In the genomic region with DNA sequence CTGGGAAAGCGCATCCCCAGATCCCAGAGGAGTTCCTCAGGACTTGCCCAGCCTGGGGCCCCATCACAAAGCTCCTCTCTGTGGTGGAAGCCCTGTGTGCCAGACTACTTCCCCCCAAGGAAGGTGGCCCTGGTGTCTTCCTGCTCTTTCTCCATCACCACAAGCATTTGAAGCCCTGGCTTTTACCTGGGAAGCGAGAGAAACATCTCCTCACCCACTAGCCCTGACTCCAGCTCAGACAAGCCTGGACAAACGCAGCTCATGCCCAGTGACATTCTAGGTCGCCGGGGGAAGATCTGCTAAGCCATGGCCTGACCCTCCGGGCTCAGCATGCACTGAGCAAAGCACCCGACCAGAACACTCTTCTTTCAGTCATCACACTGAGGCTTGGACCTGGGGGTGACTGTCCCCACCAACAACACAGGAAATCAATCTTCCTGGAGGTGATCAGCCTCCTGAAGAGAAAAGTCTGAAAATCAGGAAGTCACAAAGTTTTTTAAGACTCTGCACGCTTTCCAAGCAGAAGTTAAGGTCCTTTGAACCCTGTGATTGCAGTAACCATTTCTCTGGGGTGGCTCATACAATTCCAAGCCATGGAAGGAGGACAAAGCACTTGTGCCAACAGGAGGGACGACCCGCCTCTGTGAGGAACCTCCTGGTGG, we compare ENCODE assay signal across 16 cellular contexts. TPM values are rescaled to one million over a fixed set of nuclear protein-coding genes. Genes with fewer than 3 reads are reported as not detected.
A peak's percentile ranks its signal among the peaks of the same experiment; 100 is the strongest.
DNase-seq lines count a peak whose midpoint lies in the region; ATAC-seq and TF ChIP-seq lines count a peak whose summit lies in the region.
"Had no signal": no experiment of that assay in that cellular context is flagged by ENCODE, and none has a peak within 500 bp of the region (broad histone marks: within the 10 kb centered on the region; RNA-seq: fewer than 3 reads in every experiment).

No MANE protein-coding gene starts in this region.

- peak overlapping the region; percentile 78 for H3K27ac ChIP-seq in RWPE1
- peak overlapping the region; percentile 57 for H3K27ac ChIP-seq in endodermal cell (ENCODE audit: low read depth, low read length)
- H3K27ac ChIP-seq: C4-2B, tibial nerve had no signal

- intact Hi-C loops in sciatic nerve (cut with DNase I) = no loop called here

- H3K36me3 Mint-ChIP-seq in activated CD4-positive, alpha-beta T cell treated with anti-CD3 and anti-CD28 coated beads, Interleukin-2, amount 10 ng/mL, durations not matched to agents 7 days and 5 days (ENCODE audit: low read depth) = peaks cover 6% of the 10 kb centered on the region
- H3K36me3 Mint-ChIP-seq in endodermal cell (ENCODE audit: low read depth) = peaks cover 23% of the 10 kb centered on the region

- CTCF ChIA-PET in activated CD4-positive, alpha-beta T cell treated with anti-CD3 and anti-CD28 coated beads, Interleukin-2, amount 10 ng/mL, durations not matched to agents 7 days and 5 days (lab: Charles Lee) = interaction anchor here (2.4 kb wide), 1 partner anchor 10 kb away, joined by 10 read pairs; no protein-coding TSS in a partner anchor
- CTCF ChIA-PET in RWPE1 (lab: Yijun Ruan, JAX) = interaction anchor here (0.5 kb wide), 1 partner anchor 25 kb away, joined by 3 read pairs; no protein-coding TSS in a partner anchor

- no peaks in the 10 kb centered on the region for H3K9me3 ChIP-seq in endodermal cell (ENCODE audit: control insufficient read depth, low read length)
- H3K9me3 ChIP-seq: tibial nerve had no signal

- POLR2A ChIA-PET in activated CD4-positive, alpha-beta T cell treated with anti-CD3 and anti-CD28 coated beads, Interleukin-2, amount 10 ng/mL, durations not matched to agents 7 days and 5 days (lab: Charles Lee) = no interaction called here
- POLR2A ChIA-PET in RWPE1 (lab: Yijun Ruan, JAX; ENCODE audit: low non-redundant PET) = no interaction called here

- peak overlapping the region; percentile 54 for H3K27ac Mint-ChIP-seq in activated CD4-positive, alpha-beta T cell treated with anti-CD3 and anti-CD28 coated beads, Interleukin-2, amount 10 ng/mL, durations not matched to agents 7 days and 5 days
- peak overlapping the region; percentile 18 for H3K27ac Mint-ChIP-seq in endodermal cell
- H3K27ac Mint-ChIP-seq: activated CD8-positive, alpha-beta T cell treated with anti-CD3 and anti-CD28 coated beads for 36 hours had no signal

- H3K27me3 Mint-ChIP-seq in activated CD4-positive, alpha-beta T cell treated with anti-CD3 and anti-CD28 coated beads, Interleukin-2, amount 10 ng/mL, durations not matched to agents 7 days and 5 days = no peaks in the 10 kb centered on the region
- H3K27me3 Mint-ChIP-seq in endodermal cell (ENCODE audit: insufficient read depth) = no peaks in the 10 kb centered on the region
- H3K27me3 Mint-ChIP-seq: activated CD8-positive, alpha-beta T cell treated with anti-CD3 and anti-CD28 coated beads for 36 hours had no signal

- no peak overlapping the region for H3K9ac ChIP-seq in endodermal cell (ENCODE audit: extremely low read depth, low read length, poor library complexity, severe bottlenecking)

- H3K36me3 ChIP-seq in endodermal cell (ENCODE audit: control insufficient read depth, insufficient read depth, low read length) = peaks cover 18% of the 10 kb centered on the region

- WGBS in endodermal cell (ENCODE audit: insufficient coverage in 1 of 2, insufficient read length in 1 of 2), 2 experiments = 89 to 90% methylated on average over 7 to 10 of the region's 10 CpGs

- DNase-seq in activated CD4-positive, alpha-beta T cell treated with anti-CD3 and anti-CD28 coated beads, Interleukin-2, amount 10 ng/mL, durations not matched to agents 7 days and 5 days = no peak
- DNase-seq in activated CD4-positive, alpha-beta T cell treated with anti-CD3 and anti-CD28 coated beads, Interleukin-2, amount 50 U/mL, for 1 hour = no peak
- DNase-seq in RWPE1 (ENCODE audit: low spot score) (no peak), endodermal cell (peak; percentile 37), sciatic nerve (ENCODE audit: low spot score) (peak; percentile 47), NCI-H2171 treated with DMSO at 0.1 percent for 48 hours (lab: John Stamatoyannopoulos, UW) (no peak), NCI-H2029 (lab: John Stamatoyannopoulos, UW) (no peak), NK-92 (lab: John Stamatoyannopoulos, UW; ENCODE audit: unreplicated experiment) (no peak)
- DNase-seq: activated CD8-positive, alpha-beta T cell treated with anti-CD3 and anti-CD28 coated beads for 36 hours; amniotic stem cell; DMS79; IMR-90; NCI-H1048; small intestine had no signal

- no peak overlapping the region for H3K4me3 Mint-ChIP-seq in activated CD4-positive, alpha-beta T cell treated with anti-CD3 and anti-CD28 coated beads, Interleukin-2, amount 10 ng/mL, durations not matched to agents 7 days and 5 days
- no peak overlapping the region for H3K4me3 Mint-ChIP-seq in endodermal cell
- H3K4me3 Mint-ChIP-seq: activated CD8-positive, alpha-beta T cell treated with anti-CD3 and anti-CD28 coated beads for 36 hours had no signal

- no peaks in the 10 kb centered on the region for H3K9me3 Mint-ChIP-seq in activated CD4-positive, alpha-beta T cell treated with anti-CD3 and anti-CD28 coated beads, Interleukin-2, amount 10 ng/mL, durations not matched to agents 7 days and 5 days
- no peaks in the 10 kb centered on the region for H3K9me3 Mint-ChIP-seq in endodermal cell
- H3K9me3 Mint-ChIP-seq: activated CD8-positive, alpha-beta T cell treated with anti-CD3 and anti-CD28 coated beads for 36 hours had no signal

- H3K27me3 ChIP-seq in endodermal cell (ENCODE audit: control insufficient read depth, insufficient read depth, low read length, poor library complexity, severe bottlenecking) = no peaks in the 10 kb centered on the region
- H3K27me3 ChIP-seq: tibial nerve had no signal

- ATAC-seq in sciatic nerve = no peak
- ATAC-seq: activated CD8-positive, alpha-beta T cell treated with anti-CD3 and anti-CD28 coated beads for 36 hours had no signal

- peaks cover 12% of the 10 kb centered on the region for H3K4me1 Mint-ChIP-seq in activated CD4-positive, alpha-beta T cell treated with anti-CD3 and anti-CD28 coated beads, Interleukin-2, amount 10 ng/mL, durations not matched to agents 7 days and 5 days
- peaks cover 19% of the 10 kb centered on the region for H3K4me1 Mint-ChIP-seq in endodermal cell

- H3K4me3 ChIP-seq in endodermal cell (ENCODE audit: low read length) = no peak overlapping the region
- H3K4me3 ChIP-seq: tibial nerve had no signal

- H3K4me1 ChIP-seq in endodermal cell (ENCODE audit: control insufficient read depth, insufficient read depth, low read length) = no peaks in the 10 kb centered on the region

- TF ChIP-seq CTCF in RWPE1 (conservative IDR thresholded peaks at IDR 0.05; ENCODE audit: low read depth) = no peak
- TF ChIP-seq CTCF in endodermal cell (conservative IDR thresholded peaks at IDR 0.05) = no peak

RNA-seq across cellular contexts. Expression of gene KLHL25, which starts 40.8 kb away (rescaled TPM):
- 1 to 10 TPM; 7.4 to 8.0 TPM for total RNA-seq in activated CD4-positive, alpha-beta T cell treated with anti-CD3 and anti-CD28 coated beads, Interleukin-2, amount 10 ng/mL, durations not matched to agents 7 days and 5 days
- 10 to 100 TPM; 13.3 TPM for total RNA-seq in endodermal cell
- 20.3 TPM for polyA plus RNA-seq in endodermal cell (2013, experiment 1 of 2)
- polyA plus RNA-seq in endodermal cell (2013, experiment 2 of 2) = 19.7 TPM
- total RNA-seq in sciatic nerve = 6.2 TPM

Comparison
In these comparisons a context has a peak if more than half of its experiments do, and no peak if none do; other contexts are left out.
1. DNase-seq: peak in endodermal cell (single experiment) and sciatic nerve (single experiment); none in activated CD4-positive, alpha-beta T cell treated with anti-CD3 and anti-CD28 coated beads, Interleukin-2, amount 10 ng/mL, durations not matched to agents 7 days and 5 days (single experiment), activated CD4-positive, alpha-beta T cell treated with anti-CD3 and anti-CD28 coated beads, Interleukin-2, amount 50 U/mL, for 1 hour (single experiment), RWPE1 (single experiment), NCI-H2171 treated with DMSO at 0.1 percent for 48 hours (single experiment), NCI-H2029 (single experiment) and NK-92 (single experiment).